8 cellular contexts compared by ENCODE assay signal in the genomic region with DNA sequence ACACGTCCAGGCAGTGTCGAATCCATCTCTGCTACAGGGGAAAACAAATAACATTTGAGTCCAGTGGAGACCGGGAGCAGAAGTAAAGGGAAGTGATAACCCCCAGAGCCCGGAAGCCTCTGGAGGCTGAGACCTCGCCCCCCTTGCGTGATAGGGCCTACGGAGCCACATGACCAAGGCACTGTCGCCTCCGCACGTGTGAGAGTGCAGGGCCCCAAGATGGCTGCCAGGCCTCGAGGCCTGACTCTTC. TPM values are rescaled to one million over a fixed set of nuclear protein-coding genes. Genes with fewer than 3 reads are reported as not detected.
A peak's percentile ranks its signal among the peaks of the same experiment; 100 is the strongest.
DNase-seq lines count a peak whose midpoint lies in the region; ATAC-seq and TF ChIP-seq lines count a peak whose summit lies in the region.

No MANE protein-coding gene starts in this region.

- H3K9me3 Mint-ChIP-seq in naive B cell = peaks cover 0 to 1% (median 0%) of the 10 kb centered on the region in 7 donors

- peak overlapping the region; percentile 95 to 100 (median 98) for H3K4me3 Mint-ChIP-seq in naive B cell

- H3K36me3 ChIP-seq in HUES64 (ENCODE audit: insufficient read depth, low read length) = peaks cover 72% of the 10 kb centered on the region

- peak overlapping the region; percentile 73 for H3K4me3 ChIP-seq in GM12864 (ENCODE audit: low read depth, low read length)
- peak overlapping the region; percentile 60 for H3K4me3 ChIP-seq in HUES64 (ENCODE audit: low read length)

- peaks cover 20% of the 10 kb centered on the region for H3K4me1 ChIP-seq in HUES64 (ENCODE audit: insufficient read depth, low read length)

- DNase-seq in GM12864 (ENCODE audit: low read depth) = no peak
- no peak for DNase-seq in caudate nucleus (lab: John Stamatoyannopoulos, UW)
- no peak for DNase-seq in naive B cell
- no peak for DNase-seq in NCI-H524 treated with DMSO at 0.1 percent for 48 hours (lab: John Stamatoyannopoulos, UW)
- DNase-seq in AG20443 (ENCODE audit: low spot score) = no peak
- DNase-seq in NCI-H2081 treated with DMSO at 0.1 percent for 48 hours (lab: John Stamatoyannopoulos, UW) = no peak
- DNase-seq in stimulated activated CD8-positive, alpha-beta memory T cell treated with anti-CD3 and anti-CD28 coated beads, Interleukin-4, amount 100 ng/mL, for 48 hours = no peak

- H3K4me1 Mint-ChIP-seq in naive B cell = peaks cover 28 to 49% (median 35%) of the 10 kb centered on the region in 3 donors

- TF ChIP-seq CTCF in GM12864 (IDR thresholded peaks at IDR 0.05; ENCODE audit: low read depth, low read length, missing control alignments) = no peak

- WGBS in HUES64 = under 1% methylated on average over 11 of the region's 11 CpGs

- peak overlapping the region; percentile 99 to 100 (median 99) for H3K27ac Mint-ChIP-seq in naive B cell

- peak; percentile 82 for ATAC-seq in naive B cell (ENCODE audit: low read depth in 2 of 2)

- no peaks in the 10 kb centered on the region for H3K27me3 Mint-ChIP-seq in naive B cell

- H3K27ac ChIP-seq in HUES64 (ENCODE audit: low read depth, low read length) (peak overlapping the region; percentile 67), caudate nucleus (ENCODE audit: low read depth, low read length) (peak overlapping the region; percentile 88)

- no peaks in the 10 kb centered on the region for H3K9me3 ChIP-seq in HUES64 (ENCODE audit: insufficient read depth, low read depth, low read length)

- peak overlapping the region; percentile 70 for H3K9ac ChIP-seq in HUES64 (ENCODE audit: low read depth, low read length)

- peaks cover 14 to 21% of the 10 kb centered on the region in 2 donors for H3K36me3 Mint-ChIP-seq in naive B cell

- H3K27me3 ChIP-seq in HUES64 (ENCODE audit: insufficient read depth, low read length) = no peaks in the 10 kb centered on the region

RNA-seq across cellular contexts. Expression of a gene that starts 7.2 kb away (rescaled TPM):
- polyA plus RNA-seq in HUES64 (2013, experiment 1 of 2) = not detected
- polyA plus RNA-seq in HUES64 (2013, experiment 2 of 2) = 0.13 TPM
- 1 to 10 TPM; 3.3 to 7.4 (median 6.8) TPM for polyA plus RNA-seq in naive B cell (ENCODE audit: low read depth in 6 of 6)

RNA-seq across cellular contexts. Expression of a gene that starts 10.5 kb away (rescaled TPM):
- 87.8 TPM for polyA plus RNA-seq in HUES64 (2013, experiment 1 of 2)
- polyA plus RNA-seq in HUES64 (2013, experiment 2 of 2) = 85.4 TPM
- 10 to 100 TPM; 16.0 to 21.9 (median 18.2) TPM for polyA plus RNA-seq in naive B cell (ENCODE audit: low read depth in 6 of 6)

RNA-seq across cellular contexts. Expression of a gene that starts 11.4 kb away (rescaled TPM):
- 59.3 TPM for polyA plus RNA-seq in HUES64 (2013, experiment 1 of 2)
- polyA plus RNA-seq in HUES64 (2013, experiment 2 of 2) = 53.6 TPM
- 10 to 100 TPM; 27.8 to 59.7 (median 43.1) TPM for polyA plus RNA-seq in naive B cell (ENCODE audit: low read depth in 6 of 6)

RNA-seq across cellular contexts. Expression of a gene that starts 13.7 kb away (rescaled TPM):
- 1.7 TPM for polyA plus RNA-seq in HUES64 (2013, experiment 1 of 2)
- 1.6 TPM for polyA plus RNA-seq in HUES64 (2013, experiment 2 of 2)
- 10 to 100 TPM; 32.2 to 43.1 (median 38.5) TPM for polyA plus RNA-seq in naive B cell (ENCODE audit: low read depth in 6 of 6)

RNA-seq across cellular contexts. Expression of a gene that starts 17.6 kb away (rescaled TPM):
- 3.0 TPM for polyA plus RNA-seq in HUES64 (2013, experiment 1 of 2)
- 2.2 TPM for polyA plus RNA-seq in HUES64 (2013, experiment 2 of 2)
- polyA plus RNA-seq in naive B cell (ENCODE audit: low read depth in 6 of 6) = not detected
